In the genomic region with DNA sequence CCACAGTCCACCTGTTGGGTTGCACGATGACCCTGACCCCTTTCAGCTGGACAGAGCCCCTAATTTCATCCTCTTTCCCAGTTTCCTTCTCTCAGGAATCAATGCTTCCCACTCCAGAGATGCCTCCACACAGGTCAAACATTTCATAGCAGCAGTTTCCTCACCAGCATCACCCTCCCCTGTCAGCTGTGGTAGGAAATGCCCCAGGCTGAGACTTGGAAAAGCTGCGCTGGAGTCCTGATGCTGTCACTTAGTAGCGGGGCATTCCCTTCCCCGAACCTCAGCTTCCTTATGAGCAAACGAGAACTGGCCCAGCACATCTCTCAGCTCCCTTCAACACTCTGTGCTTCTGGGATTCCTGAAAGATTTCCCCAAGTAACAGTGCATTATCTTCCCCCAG, we compare ENCODE assay signal across 1 cellular context.
TF ChIP-seq lines count a peak whose summit lies in the region.

No MANE protein-coding gene starts in this region.

TF ChIP-seq in HepG2, 621 proteins besides CTCF, POLR2A, EP300 and RAD21:
- no peak for TF ChIP-seq RFX3 (CRISPR knock-in tag; IDR thresholded peaks at IDR 0.05)
- TF ChIP-seq ZNF382 (CRISPR knock-in tag; IDR thresholded peaks at IDR 0.05; ENCODE audit: borderline replicate concordance): no peak
- TF ChIP-seq ZNF678 (CRISPR knock-in tag; IDR thresholded peaks at IDR 0.05): no peak
- TF ChIP-seq, protein P1, sequence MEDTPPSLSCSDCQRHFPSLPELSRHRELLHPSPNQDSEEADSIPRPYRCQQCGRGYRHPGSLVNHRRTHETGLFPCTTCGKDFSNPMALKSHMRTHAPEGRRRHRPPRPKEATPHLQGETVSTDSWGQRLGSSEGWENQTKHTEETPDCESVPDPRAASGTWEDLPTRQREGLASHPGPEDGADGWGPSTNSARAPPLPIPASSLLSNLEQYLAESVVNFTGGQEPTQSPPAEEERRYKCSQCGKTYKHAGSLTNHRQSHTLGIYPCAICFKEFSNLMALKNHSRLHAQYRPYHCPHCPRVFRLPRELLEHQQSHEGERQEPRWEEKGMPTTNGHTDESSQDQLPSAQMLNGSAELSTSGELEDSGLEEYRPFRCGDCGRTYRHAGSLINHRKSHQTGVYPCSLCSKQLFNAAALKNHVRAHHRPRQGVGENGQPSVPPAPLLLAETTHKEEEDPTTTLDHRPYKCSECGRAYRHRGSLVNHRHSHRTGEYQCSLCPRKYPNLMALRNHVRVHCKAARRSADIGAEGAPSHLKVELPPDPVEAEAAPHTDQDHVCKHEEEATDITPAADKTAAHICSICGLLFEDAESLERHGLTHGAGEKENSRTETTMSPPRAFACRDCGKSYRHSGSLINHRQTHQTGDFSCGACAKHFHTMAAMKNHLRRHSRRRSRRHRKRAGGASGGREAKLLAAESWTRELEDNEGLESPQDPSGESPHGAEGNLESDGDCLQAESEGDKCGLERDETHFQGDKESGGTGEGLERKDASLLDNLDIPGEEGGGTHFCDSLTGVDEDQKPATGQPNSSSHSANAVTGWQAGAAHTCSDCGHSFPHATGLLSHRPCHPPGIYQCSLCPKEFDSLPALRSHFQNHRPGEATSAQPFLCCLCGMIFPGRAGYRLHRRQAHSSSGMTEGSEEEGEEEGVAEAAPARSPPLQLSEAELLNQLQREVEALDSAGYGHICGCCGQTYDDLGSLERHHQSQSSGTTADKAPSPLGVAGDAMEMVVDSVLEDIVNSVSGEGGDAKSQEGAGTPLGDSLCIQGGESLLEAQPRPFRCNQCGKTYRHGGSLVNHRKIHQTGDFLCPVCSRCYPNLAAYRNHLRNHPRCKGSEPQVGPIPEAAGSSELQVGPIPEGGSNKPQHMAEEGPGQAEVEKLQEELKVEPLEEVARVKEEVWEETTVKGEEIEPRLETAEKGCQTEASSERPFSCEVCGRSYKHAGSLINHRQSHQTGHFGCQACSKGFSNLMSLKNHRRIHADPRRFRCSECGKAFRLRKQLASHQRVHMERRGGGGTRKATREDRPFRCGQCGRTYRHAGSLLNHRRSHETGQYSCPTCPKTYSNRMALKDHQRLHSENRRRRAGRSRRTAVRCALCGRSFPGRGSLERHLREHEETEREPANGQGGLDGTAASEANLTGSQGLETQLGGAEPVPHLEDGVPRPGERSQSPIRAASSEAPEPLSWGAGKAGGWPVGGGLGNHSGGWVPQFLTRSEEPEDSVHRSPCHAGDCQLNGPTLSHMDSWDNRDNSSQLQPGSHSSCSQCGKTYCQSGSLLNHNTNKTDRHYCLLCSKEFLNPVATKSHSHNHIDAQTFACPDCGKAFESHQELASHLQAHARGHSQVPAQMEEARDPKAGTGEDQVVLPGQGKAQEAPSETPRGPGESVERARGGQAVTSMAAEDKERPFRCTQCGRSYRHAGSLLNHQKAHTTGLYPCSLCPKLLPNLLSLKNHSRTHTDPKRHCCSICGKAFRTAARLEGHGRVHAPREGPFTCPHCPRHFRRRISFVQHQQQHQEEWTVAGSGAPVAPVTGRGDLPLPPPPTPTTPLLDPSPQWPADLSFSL (CRISPR knock-in tag; IDR thresholded peaks at IDR 0.05): no peak
- TF ChIP-seq MBD4 (IDR thresholded peaks at IDR 0.05; ENCODE audit: borderline replicate concordance, low read length): no peak
- TF ChIP-seq PITX1 (CRISPR knock-in tag; IDR thresholded peaks at IDR 0.05): no peak
- TF ChIP-seq, protein P2, sequence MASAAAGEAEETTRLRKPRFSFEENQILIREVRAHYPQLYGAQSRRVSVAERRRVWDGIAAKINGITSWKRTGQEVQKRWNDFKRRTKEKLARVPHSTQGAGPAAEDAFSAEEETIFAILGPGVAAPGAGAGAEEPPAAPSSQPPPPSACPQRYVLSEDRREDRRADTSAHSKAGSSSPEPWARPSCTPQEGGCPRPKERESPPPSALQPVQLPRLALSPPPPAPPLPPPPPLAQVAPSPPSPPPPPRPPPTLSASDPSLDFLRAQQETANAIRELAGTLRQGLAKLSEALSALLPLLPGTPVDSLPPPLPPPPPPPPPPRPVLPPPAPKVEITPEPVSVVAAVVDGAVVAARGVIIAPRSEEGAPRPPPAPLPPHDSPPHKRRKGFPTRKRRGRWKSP (CRISPR knock-in tag; IDR thresholded peaks at IDR 0.05): no peak
- no peak for TF ChIP-seq NFYC (CRISPR knock-in tag; IDR thresholded peaks at IDR 0.05)
- no peak for TF ChIP-seq RBAK (CRISPR knock-in tag; IDR thresholded peaks at IDR 0.05)
- TF ChIP-seq ZNF253 (CRISPR knock-in tag; IDR thresholded peaks at IDR 0.05; ENCODE audit: borderline replicate concordance): no peak
- no peak for TF ChIP-seq TCF7L2 (IDR thresholded peaks at IDR 0.05; ENCODE audit: low read depth, low read length)
- no peak for TF ChIP-seq PRMT3 (CRISPR knock-in tag; IDR thresholded peaks at IDR 0.05; ENCODE audit: borderline replicate concordance, low read depth)
- no peak for TF ChIP-seq KLF12 (CRISPR knock-in tag; IDR thresholded peaks at IDR 0.05; ENCODE audit: borderline replicate concordance)
